19 cellular contexts compared by ENCODE assay signal in genomic region chrX:37759878-37760418, GRCh38. TPM values are rescaled to one million over a fixed set of nuclear protein-coding genes. Genes with fewer than 3 reads are reported as not detected.
"Had no signal": no experiment of that assay in that cellular context is flagged by ENCODE, and none has a peak within 500 bp of the region (broad histone marks: within the 10 kb centered on the region; RNA-seq: fewer than 3 reads in every experiment).

No MANE protein-coding gene starts in this region.

- H3K9me3 Mint-ChIP-seq: dendritic cell treated with granulocyte-macrophage colony-stimulating factor and Interleukin-4, amounts not matched to agents 40 ng/mL and 50 ng/mL, for 4 days had no signal

- H3K4me3 Mint-ChIP-seq: activated naive CD4-positive, alpha-beta T cell treated with anti-CD3 and anti-CD28 coated beads, Interleukin-2, amount 50 U/mL, for 24 hours; dendritic cell treated with granulocyte-macrophage colony-stimulating factor and Interleukin-4, amounts not matched to agents 40 ng/mL and 50 ng/mL, for 4 days; mesothelial cell of epicardium had no signal

- H3K36me3 ChIP-seq: gastrocnemius medialis, left lung had no signal

- FAIRE-seq: TTC549 had no signal

- H3K4me1 Mint-ChIP-seq: mesothelial cell of epicardium had no signal

- H3K27ac ChIP-seq: gastrocnemius medialis, left lung had no signal

- H3K27me3 Mint-ChIP-seq: activated naive CD4-positive, alpha-beta T cell treated with anti-CD3 and anti-CD28 coated beads, Interleukin-2, amount 50 U/mL, for 24 hours; dendritic cell treated with granulocyte-macrophage colony-stimulating factor and Interleukin-4, amounts not matched to agents 40 ng/mL and 50 ng/mL, for 4 days had no signal

- H3K9me3 ChIP-seq: gastrocnemius medialis, left lung had no signal

- DNase-seq: activated CD4-positive, alpha-beta T cell treated with anti-CD3 and anti-CD28 coated beads for 4 hours; activated CD8-positive, alpha-beta memory T cell treated with anti-CD3 and anti-CD28 coated beads for 24 hours; activated CD8-positive, alpha-beta memory T cell treated with anti-CD3 and anti-CD28 coated beads, Interleukin-2, amount 50 U/mL, for 48 hours; activated gamma-delta T cell; effector CD8-positive, alpha-beta T cell; gastrocnemius medialis; head of caudate nucleus; left lung; stimulated activated CD4-positive, alpha-beta T cell treated with anti-CD3 and anti-CD28 coated beads, Interleukin-12 subunit alpha, Interleukin-12 subunit beta, amount 100 ng/mL, for 4 hours; stimulated activated CD4-positive, alpha-beta T cell treated with anti-CD3 and anti-CD28 coated beads, Interleukin-1b, Interleukin-23, amount 100 ng/mL, for 48 hours; stimulated activated CD8-positive, alpha-beta memory T cell treated with anti-CD3 and anti-CD28 coated beads, Interleukin-4, amount 100 ng/mL, for 48 hours; stimulated activated naive CD4-positive, alpha-beta T cell treated with Interleukin-2 at 50 U/mL for 16 hours; trophoblast cell had no signal

- H3K27ac Mint-ChIP-seq: activated naive CD4-positive, alpha-beta T cell treated with anti-CD3 and anti-CD28 coated beads, Interleukin-2, amount 50 U/mL, for 24 hours; dendritic cell treated with granulocyte-macrophage colony-stimulating factor and Interleukin-4, amounts not matched to agents 40 ng/mL and 50 ng/mL, for 4 days; mesothelial cell of epicardium had no signal

- H3K27me3 ChIP-seq: gastrocnemius medialis had no signal

- H3K4me1 ChIP-seq: gastrocnemius medialis had no signal

- H3K4me3 ChIP-seq: gastrocnemius medialis, left lung had no signal

- H3K36me3 Mint-ChIP-seq: activated naive CD4-positive, alpha-beta T cell treated with anti-CD3 and anti-CD28 coated beads, Interleukin-2, amount 50 U/mL, for 24 hours; mesothelial cell of epicardium had no signal

RNA-seq across cellular contexts. Expression of gene CYBB, which starts 19.9 kb away (rescaled TPM):
- total RNA-seq: chondrocyte, lung microvascular endothelial cell had no signal
